In genomic region chr1:67978988-67979516, GRCh38 we compare ENCODE assay signal across 14 cellular contexts.
DNase-seq lines count a peak whose midpoint lies in the region; ATAC-seq and TF ChIP-seq lines count a peak whose summit lies in the region.
"Had no signal": no experiment of that assay in that cellular context is flagged by ENCODE, and none has a peak within 500 bp of the region (broad histone marks: within the 10 kb centered on the region; RNA-seq: fewer than 3 reads in every experiment).

No MANE protein-coding gene starts in this region.

- TF ChIP-seq CTCF in fibroblast of the aortic adventitia (IDR thresholded peaks at IDR 0.05; ENCODE audit: insufficient read depth, low read length), result no peak
- TF ChIP-seq CTCF in dorsolateral prefrontal cortex (IDR thresholded peaks at IDR 0.05 in 54 of 56, conservative IDR thresholded peaks at IDR 0.05 in 2 of 56; ENCODE audit: low read depth in 1 of 56, partially characterized antibody in 56 of 56), result no peak
- TF ChIP-seq CTCF in natural killer cell (IDR thresholded peaks at IDR 0.05), result no peak
- no peak for TF ChIP-seq CTCF in nephron progenitor cell (IDR thresholded peaks at IDR 0.05)

- H3K27me3 ChIP-seq in ACC112 (ENCODE audit: insufficient read depth, low read length) (no peaks in the 10 kb centered on the region), dorsolateral prefrontal cortex (no peaks in the 10 kb centered on the region)

- H3K27ac ChIP-seq in ACC112 (ENCODE audit: low read depth, low read length) (peak overlapping the region; percentile 68), dorsolateral prefrontal cortex (no peak overlapping the region)

- ATAC-seq in HG02884 (IDR thresholded peaks at IDR 0.05; ENCODE audit: unreplicated experiment), result no peak
- ATAC-seq in natural killer cell, result no peak
- ATAC-seq: activated CD4-positive, CD25-positive, alpha-beta regulatory T cell treated with anti-CD3 and anti-CD28 coated beads, Interleukin-2, amount 50 U/mL, for 24 hours; stimulated activated effector memory CD8-positive, alpha-beta T cell treated with anti-CD3 and anti-CD28 coated beads, Interleukin-12 subunit alpha, Interleukin-12 subunit beta, amount 100 ng/mL, for 72 hours had no signal

- H3K79me2 ChIP-seq in ACC112 (ENCODE audit: control insufficient read depth, insufficient read depth, low read length, unreplicated experiment), result no peaks in the 10 kb centered on the region

- intact Hi-C loops in dorsolateral prefrontal cortex (cut with DNase I) (no loop called here), natural killer cell (cut with micrococcal nuclease) (no loop called here)

- no peak overlapping the region for H3K4me3 Mint-ChIP-seq in natural killer cell
- no peak overlapping the region for H3K4me3 Mint-ChIP-seq in nephron progenitor cell
- H3K4me3 Mint-ChIP-seq: stimulated activated effector memory CD8-positive, alpha-beta T cell treated with anti-CD3 and anti-CD28 coated beads, Interleukin-12 subunit alpha, Interleukin-12 subunit beta, amount 100 ng/mL, for 72 hours had no signal

- H2AFZ ChIP-seq in ACC112 (ENCODE audit: low read length, unreplicated experiment), result peak overlapping the region; percentile 24

- H3K27ac Mint-ChIP-seq in natural killer cell, result no peak overlapping the region
- H3K27ac Mint-ChIP-seq in nephron progenitor cell, result no peak overlapping the region
- H3K27ac Mint-ChIP-seq: stimulated activated effector memory CD8-positive, alpha-beta T cell treated with anti-CD3 and anti-CD28 coated beads, Interleukin-12 subunit alpha, Interleukin-12 subunit beta, amount 100 ng/mL, for 72 hours had no signal

- H3K36me3 Mint-ChIP-seq in natural killer cell (no peaks in the 10 kb centered on the region), nephron progenitor cell (ENCODE audit: low read depth) (no peaks in the 10 kb centered on the region)
- H3K36me3 Mint-ChIP-seq: stimulated activated effector memory CD8-positive, alpha-beta T cell treated with anti-CD3 and anti-CD28 coated beads, Interleukin-12 subunit alpha, Interleukin-12 subunit beta, amount 100 ng/mL, for 72 hours had no signal

- peaks cover 2 to 7% of the 10 kb centered on the region in 2 donors for H3K9me3 Mint-ChIP-seq in natural killer cell
- no peaks in the 10 kb centered on the region for H3K9me3 Mint-ChIP-seq in nephron progenitor cell
- H3K9me3 Mint-ChIP-seq: stimulated activated effector memory CD8-positive, alpha-beta T cell treated with anti-CD3 and anti-CD28 coated beads, Interleukin-12 subunit alpha, Interleukin-12 subunit beta, amount 100 ng/mL, for 72 hours had no signal

- peak overlapping the region; percentile 9; the same call in 1 of the 2 replicates for H3K4me3 ChIP-seq in ACC112 (ENCODE audit: low read depth, low read length)
- no peak overlapping the region for H3K4me3 ChIP-seq in fibroblast of the aortic adventitia (ENCODE audit: low read depth, low read length)
- H3K4me3 ChIP-seq in dorsolateral prefrontal cortex, result no peak overlapping the region

- H3K4me1 ChIP-seq in ACC112 (ENCODE audit: control insufficient read depth, insufficient read depth, low read length, unreplicated experiment), result peaks cover 20% of the 10 kb centered on the region

- no peaks in the 10 kb centered on the region for H3K4me1 Mint-ChIP-seq in natural killer cell
- H3K4me1 Mint-ChIP-seq in nephron progenitor cell, result no peaks in the 10 kb centered on the region
- H3K4me1 Mint-ChIP-seq: stimulated activated effector memory CD8-positive, alpha-beta T cell treated with anti-CD3 and anti-CD28 coated beads, Interleukin-12 subunit alpha, Interleukin-12 subunit beta, amount 100 ng/mL, for 72 hours had no signal

- no peaks in the 10 kb centered on the region for H3K27me3 Mint-ChIP-seq in natural killer cell (ENCODE audit: low read depth in 2 of 2)
- peaks cover 7% of the 10 kb centered on the region for H3K27me3 Mint-ChIP-seq in nephron progenitor cell (ENCODE audit: low read depth, poor library complexity)

- DNase-seq in HS-27A (ENCODE audit: low read depth) (peak; percentile 76), amniotic epithelial cell (ENCODE audit: low read depth) (peak; percentile 90), fibroblast of the aortic adventitia (ENCODE audit: low read depth) (peak; percentile 92), dorsolateral prefrontal cortex (no peak), natural killer cell (no peak), nephron progenitor cell (no peak)
- DNase-seq: DMS153; NCI-H2081 treated with DMSO at 0.1 percent for 48 hours; posterior cingulate gyrus; stimulated activated CD4-positive, alpha-beta T cell treated with anti-CD3 and anti-CD28 coated beads, Interleukin-2, amount 100 ng/mL, for 48 hours had no signal

- H3K36me3 ChIP-seq in ACC112 (ENCODE audit: insufficient read depth, low read length), result no peaks in the 10 kb centered on the region

Comparison
In these comparisons a context has a peak if more than half of its experiments do, and no peak if none do; other contexts are left out.
1. DNase-seq: peak in HS-27A (single experiment), amniotic epithelial cell (single experiment) and fibroblast of the aortic adventitia (single experiment); none in dorsolateral prefrontal cortex (0 of 10), natural killer cell (single experiment) and nephron progenitor cell (single experiment).